1 cellular context compared by ENCODE assay signal in genomic region chr4:70705146-70705855, GRCh38.
A peak's percentile ranks its signal among the peaks of the same experiment; 100 is the strongest.
TF ChIP-seq lines count a peak whose summit lies in the region.

No MANE protein-coding gene starts in this region.

TF ChIP-seq in HepG2, 621 proteins besides CTCF, POLR2A, EP300 and RAD21 (continued from another document and continues in another):
- TF ChIP-seq AGO1 (IDR thresholded peaks at IDR 0.05; ENCODE audit: low read depth, low read length, poor library complexity, severe bottlenecking) (no peak), TIGD3 (CRISPR knock-in tag; IDR thresholded peaks at IDR 0.05; ENCODE audit: borderline replicate concordance) (no peak), SIN3B (IDR thresholded peaks at IDR 0.05; ENCODE audit: low read length) (no peak), ZNF230 (CRISPR knock-in tag; IDR thresholded peaks at IDR 0.05) (no peak), ZNF891 (CRISPR knock-in tag; IDR thresholded peaks at IDR 0.05) (peak; percentile 50; the same call in 1 of the 2 replicates), RARG (CRISPR knock-in tag; IDR thresholded peaks at IDR 0.05; ENCODE audit: low read depth) (no peak), ZNF557 (CRISPR knock-in tag; IDR thresholded peaks at IDR 0.05) (no peak), THYN1 (CRISPR knock-in tag; IDR thresholded peaks at IDR 0.05; ENCODE audit: borderline replicate concordance, low read depth) (no peak), ZBTB20 (CRISPR knock-in tag; IDR thresholded peaks at IDR 0.05; ENCODE audit: borderline replicate concordance, low read depth) (no peak), ZNF337 (CRISPR knock-in tag; IDR thresholded peaks at IDR 0.05; ENCODE audit: borderline replicate concordance, low read depth) (no peak), TBL1XR1 (IDR thresholded peaks at IDR 0.05; ENCODE audit: borderline replicate concordance, low read length, partially characterized antibody) (no peak), ZBTB14 (CRISPR knock-in tag; IDR thresholded peaks at IDR 0.05) (0 out of 2 replicates have a peak, but pooled peaks have one; percentile 7), TAF15 (IDR thresholded peaks at IDR 0.05; ENCODE audit: low read depth, low read length, poor library complexity, severe bottlenecking) (no peak), ZSCAN9 (CRISPR knock-in tag; IDR thresholded peaks at IDR 0.05; ENCODE audit: borderline replicate concordance) (peak; percentile 38; the same call in 1 of the 2 replicates), KDM1A (CRISPR knock-in tag; IDR thresholded peaks at IDR 0.05) (no peak), NFE2L2 (IDR thresholded peaks at IDR 0.05; ENCODE audit: low read length) (no peak), ZBTB1 (CRISPR knock-in tag; IDR thresholded peaks at IDR 0.05; ENCODE audit: borderline replicate concordance) (no peak), PITX1 (CRISPR knock-in tag; IDR thresholded peaks at IDR 0.05) (no peak), U2AF2 (IDR thresholded peaks at IDR 0.05; ENCODE audit: low read depth, low read length) (no peak), CEBPG (CRISPR knock-in tag; IDR thresholded peaks at IDR 0.05) (no peak), ZNF260 (CRISPR knock-in tag; IDR thresholded peaks at IDR 0.05; ENCODE audit: borderline replicate concordance, low read depth) (no peak), NR2C2 (CRISPR knock-in tag; IDR thresholded peaks at IDR 0.05; ENCODE audit: borderline replicate concordance) (peak; percentile 19; the same call in 1 of the 2 replicates), FOXP4 (CRISPR knock-in tag; IDR thresholded peaks at IDR 0.05) (peak; percentile 35), CREM (IDR thresholded peaks at IDR 0.05) (no peak), CREM (CRISPR knock-in tag; IDR thresholded peaks at IDR 0.05) (no peak), ZBTB3 (CRISPR knock-in tag; IDR thresholded peaks at IDR 0.05; ENCODE audit: borderline replicate concordance, low read depth) (no peak), NR2F6 (IDR thresholded peaks at IDR 0.05) (no peak), NR2F6 (CRISPR knock-in tag; IDR thresholded peaks at IDR 0.05) (no peak), PLRG1 (conservative IDR thresholded peaks at IDR 0.05) (no peak), ZNF546 (CRISPR knock-in tag; conservative IDR thresholded peaks at IDR 0.05) (peak; percentile 37), MEF2D (CRISPR knock-in tag; IDR thresholded peaks at IDR 0.05) (no peak), ZNF329 (CRISPR knock-in tag; IDR thresholded peaks at IDR 0.05; ENCODE audit: low read depth) (no peak), TCF7 (IDR thresholded peaks at IDR 0.05; ENCODE audit: low read depth) (no peak), TSC22D2 (CRISPR knock-in tag; IDR thresholded peaks at IDR 0.05; ENCODE audit: borderline replicate concordance) (no peak), ZSCAN22 (CRISPR knock-in tag; IDR thresholded peaks at IDR 0.05) (no peak), ZNF335 (CRISPR knock-in tag; IDR thresholded peaks at IDR 0.05) (no peak), RFX1 (IDR thresholded peaks at IDR 0.05) (no peak), MXD4 (CRISPR knock-in tag; IDR thresholded peaks at IDR 0.05) (peak; percentile 83)
- TF ChIP-seq, protein P1, sequence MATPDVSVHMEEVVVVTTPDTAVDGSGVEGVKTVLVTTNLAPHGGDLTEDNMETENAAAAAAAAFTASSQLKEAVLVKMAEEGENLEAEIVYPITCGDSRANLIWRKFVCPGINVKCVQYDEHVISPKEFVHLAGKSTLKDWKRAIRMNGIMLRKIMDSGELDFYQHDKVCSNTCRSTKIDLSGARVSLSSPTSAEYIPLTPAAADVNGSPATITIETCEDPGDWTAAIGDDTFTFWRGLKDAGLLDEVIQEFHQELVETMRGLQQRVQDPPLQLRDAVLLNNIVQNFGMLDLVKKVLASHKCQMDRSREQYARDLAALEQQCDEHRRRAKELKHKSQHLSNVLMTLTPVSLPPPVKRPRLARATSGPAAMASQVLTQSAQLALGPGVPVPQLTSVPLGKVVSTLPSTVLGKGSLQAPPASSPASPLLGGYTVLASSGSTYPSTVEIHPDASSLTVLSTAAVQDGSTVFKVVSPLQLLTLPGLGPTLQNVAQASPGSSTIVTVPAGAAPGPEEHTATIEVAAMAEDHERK (CRISPR knock-in tag; IDR thresholded peaks at IDR 0.05; ENCODE audit: low read depth) = no peak
- TF ChIP-seq, protein P2, sequence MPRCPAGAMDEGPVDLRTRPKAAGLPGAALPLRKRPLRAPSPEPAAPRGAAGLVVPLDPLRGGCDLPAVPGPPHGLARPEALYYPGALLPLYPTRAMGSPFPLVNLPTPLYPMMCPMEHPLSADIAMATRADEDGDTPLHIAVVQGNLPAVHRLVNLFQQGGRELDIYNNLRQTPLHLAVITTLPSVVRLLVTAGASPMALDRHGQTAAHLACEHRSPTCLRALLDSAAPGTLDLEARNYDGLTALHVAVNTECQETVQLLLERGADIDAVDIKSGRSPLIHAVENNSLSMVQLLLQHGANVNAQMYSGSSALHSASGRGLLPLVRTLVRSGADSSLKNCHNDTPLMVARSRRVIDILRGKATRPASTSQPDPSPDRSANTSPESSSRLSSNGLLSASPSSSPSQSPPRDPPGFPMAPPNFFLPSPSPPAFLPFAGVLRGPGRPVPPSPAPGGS (CRISPR knock-in tag; IDR thresholded peaks at IDR 0.05) = 0 out of 2 replicates have a peak, but pooled peaks have one; percentile 1
- TF ChIP-seq, protein P3, sequence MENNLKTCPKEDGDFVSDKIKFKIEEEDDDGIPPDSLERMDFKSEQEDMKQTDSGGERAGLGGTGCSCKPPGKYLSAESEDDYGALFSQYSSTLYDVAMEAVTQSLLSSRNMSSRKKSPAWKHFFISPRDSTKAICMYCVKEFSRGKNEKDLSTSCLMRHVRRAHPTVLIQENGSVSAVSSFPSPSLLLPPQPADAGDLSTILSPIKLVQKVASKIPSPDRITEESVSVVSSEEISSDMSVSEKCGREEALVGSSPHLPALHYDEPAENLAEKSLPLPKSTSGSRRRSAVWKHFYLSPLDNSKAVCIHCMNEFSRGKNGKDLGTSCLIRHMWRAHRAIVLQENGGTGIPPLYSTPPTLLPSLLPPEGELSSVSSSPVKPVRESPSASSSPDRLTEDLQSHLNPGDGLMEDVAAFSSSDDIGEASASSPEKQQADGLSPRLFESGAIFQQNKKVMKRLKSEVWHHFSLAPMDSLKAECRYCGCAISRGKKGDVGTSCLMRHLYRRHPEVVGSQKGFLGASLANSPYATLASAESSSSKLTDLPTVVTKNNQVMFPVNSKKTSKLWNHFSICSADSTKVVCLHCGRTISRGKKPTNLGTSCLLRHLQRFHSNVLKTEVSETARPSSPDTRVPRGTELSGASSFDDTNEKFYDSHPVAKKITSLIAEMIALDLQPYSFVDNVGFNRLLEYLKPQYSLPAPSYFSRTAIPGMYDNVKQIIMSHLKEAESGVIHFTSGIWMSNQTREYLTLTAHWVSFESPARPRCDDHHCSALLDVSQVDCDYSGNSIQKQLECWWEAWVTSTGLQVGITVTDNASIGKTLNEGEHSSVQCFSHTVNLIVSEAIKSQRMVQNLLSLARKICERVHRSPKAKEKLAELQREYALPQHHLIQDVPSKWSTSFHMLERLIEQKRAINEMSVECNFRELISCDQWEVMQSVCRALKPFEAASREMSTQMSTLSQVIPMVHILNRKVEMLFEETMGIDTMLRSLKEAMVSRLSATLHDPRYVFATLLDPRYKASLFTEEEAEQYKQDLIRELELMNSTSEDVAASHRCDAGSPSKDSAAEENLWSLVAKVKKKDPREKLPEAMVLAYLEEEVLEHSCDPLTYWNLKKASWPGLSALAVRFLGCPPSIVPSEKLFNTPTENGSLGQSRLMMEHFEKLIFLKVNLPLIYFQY (CRISPR knock-in tag; IDR thresholded peaks at IDR 0.05; ENCODE audit: borderline replicate concordance) = peak; percentile 76; the same call in 1 of the 2 replicates
- TF ChIP-seq, protein P4, sequence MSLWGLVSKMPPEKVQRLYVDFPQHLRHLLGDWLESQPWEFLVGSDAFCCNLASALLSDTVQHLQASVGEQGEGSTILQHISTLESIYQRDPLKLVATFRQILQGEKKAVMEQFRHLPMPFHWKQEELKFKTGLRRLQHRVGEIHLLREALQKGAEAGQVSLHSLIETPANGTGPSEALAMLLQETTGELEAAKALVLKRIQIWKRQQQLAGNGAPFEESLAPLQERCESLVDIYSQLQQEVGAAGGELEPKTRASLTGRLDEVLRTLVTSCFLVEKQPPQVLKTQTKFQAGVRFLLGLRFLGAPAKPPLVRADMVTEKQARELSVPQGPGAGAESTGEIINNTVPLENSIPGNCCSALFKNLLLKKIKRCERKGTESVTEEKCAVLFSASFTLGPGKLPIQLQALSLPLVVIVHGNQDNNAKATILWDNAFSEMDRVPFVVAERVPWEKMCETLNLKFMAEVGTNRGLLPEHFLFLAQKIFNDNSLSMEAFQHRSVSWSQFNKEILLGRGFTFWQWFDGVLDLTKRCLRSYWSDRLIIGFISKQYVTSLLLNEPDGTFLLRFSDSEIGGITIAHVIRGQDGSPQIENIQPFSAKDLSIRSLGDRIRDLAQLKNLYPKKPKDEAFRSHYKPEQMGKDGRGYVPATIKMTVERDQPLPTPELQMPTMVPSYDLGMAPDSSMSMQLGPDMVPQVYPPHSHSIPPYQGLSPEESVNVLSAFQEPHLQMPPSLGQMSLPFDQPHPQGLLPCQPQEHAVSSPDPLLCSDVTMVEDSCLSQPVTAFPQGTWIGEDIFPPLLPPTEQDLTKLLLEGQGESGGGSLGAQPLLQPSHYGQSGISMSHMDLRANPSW (CRISPR knock-in tag; IDR thresholded peaks at IDR 0.05; ENCODE audit: borderline replicate concordance) = no peak
- TF ChIP-seq, protein P5, sequence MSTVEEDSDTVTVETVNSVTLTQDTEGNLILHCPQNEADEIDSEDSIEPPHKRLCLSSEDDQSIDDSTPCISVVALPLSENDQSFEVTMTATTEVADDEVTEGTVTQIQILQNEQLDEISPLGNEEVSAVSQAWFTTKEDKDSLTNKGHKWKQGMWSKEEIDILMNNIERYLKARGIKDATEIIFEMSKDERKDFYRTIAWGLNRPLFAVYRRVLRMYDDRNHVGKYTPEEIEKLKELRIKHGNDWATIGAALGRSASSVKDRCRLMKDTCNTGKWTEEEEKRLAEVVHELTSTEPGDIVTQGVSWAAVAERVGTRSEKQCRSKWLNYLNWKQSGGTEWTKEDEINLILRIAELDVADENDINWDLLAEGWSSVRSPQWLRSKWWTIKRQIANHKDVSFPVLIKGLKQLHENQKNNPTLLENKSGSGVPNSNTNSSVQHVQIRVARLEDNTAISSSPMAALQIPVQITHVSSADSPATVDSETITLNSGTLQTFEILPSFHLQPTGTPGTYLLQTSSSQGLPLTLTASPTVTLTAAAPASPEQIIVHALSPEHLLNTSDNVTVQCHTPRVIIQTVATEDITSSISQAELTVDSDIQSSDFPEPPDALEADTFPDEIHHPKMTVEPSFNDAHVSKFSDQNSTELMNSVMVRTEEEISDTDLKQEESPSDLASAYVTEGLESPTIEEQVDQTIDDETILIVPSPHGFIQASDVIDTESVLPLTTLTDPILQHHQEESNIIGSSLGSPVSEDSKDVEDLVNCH (CRISPR knock-in tag; IDR thresholded peaks at IDR 0.05) = no peak
- TF ChIP-seq, protein P6, sequence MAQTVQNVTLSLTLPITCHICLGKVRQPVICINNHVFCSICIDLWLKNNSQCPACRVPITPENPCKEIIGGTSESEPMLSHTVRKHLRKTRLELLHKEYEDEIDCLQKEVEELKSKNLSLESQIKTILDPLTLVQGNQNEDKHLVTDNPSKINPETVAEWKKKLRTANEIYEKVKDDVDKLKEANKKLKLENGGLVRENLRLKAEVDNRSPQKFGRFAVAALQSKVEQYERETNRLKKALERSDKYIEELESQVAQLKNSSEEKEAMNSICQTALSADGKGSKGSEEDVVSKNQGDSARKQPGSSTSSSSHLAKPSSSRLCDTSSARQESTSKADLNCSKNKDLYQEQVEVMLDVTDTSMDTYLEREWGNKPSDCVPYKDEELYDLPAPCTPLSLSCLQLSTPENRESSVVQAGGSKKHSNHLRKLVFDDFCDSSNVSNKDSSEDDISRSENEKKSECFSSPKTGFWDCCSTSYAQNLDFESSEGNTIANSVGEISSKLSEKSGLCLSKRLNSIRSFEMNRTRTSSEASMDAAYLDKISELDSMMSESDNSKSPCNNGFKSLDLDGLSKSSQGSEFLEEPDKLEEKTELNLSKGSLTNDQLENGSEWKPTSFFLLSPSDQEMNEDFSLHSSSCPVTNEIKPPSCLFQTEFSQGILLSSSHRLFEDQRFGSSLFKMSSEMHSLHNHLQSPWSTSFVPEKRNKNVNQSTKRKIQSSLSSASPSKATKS (CRISPR knock-in tag; IDR thresholded peaks at IDR 0.05) = 0 out of 2 replicates have a peak, but pooled peaks have one; percentile 36
